ENCODE assay signal across 19 cellular contexts in the genomic region with DNA sequence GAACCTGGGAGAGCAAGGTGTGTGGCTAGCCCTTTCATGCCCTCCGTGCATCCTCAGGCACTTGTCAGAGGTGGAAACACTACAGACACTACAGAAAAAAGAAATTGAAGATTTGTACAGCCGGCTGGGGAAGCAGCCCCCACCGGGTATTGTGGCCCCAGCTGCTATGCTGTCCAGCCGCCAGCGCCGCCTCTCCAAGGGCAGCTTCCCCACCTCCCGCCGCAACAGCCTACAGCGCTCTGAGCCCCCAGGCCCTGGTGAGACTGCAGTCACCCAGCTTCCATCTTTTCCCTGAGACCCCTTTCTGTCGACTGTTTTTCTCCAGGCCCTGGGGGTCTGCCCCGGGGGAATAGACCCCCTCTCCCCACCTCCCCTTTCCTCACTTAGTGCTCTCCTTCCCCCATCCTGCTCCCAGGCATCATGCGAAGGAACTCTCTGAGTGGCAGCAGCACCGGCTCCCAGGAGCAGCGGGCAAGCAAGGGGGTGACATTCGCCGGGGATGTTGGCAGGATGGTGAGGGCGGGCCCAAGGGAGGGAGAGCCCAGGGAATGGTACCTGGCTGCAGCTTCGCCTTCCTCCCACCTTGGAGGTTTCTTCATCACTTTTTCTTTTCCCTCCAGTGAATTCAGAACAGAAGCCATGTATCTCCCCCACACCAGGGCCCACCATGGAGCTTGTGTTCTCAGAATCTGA. TPM values are rescaled to one million over a fixed set of nuclear protein-coding genes. Genes with fewer than 3 reads are reported as not detected.
DNase-seq lines count a peak whose midpoint lies in the region; ATAC-seq and TF ChIP-seq lines count a peak whose summit lies in the region.
"Had no signal": no experiment of that assay in that cellular context is flagged by ENCODE, and none has a peak within 500 bp of the region (broad histone marks: within the 10 kb centered on the region; RNA-seq: fewer than 3 reads in every experiment).

No MANE protein-coding gene starts in this region.

- POLR2A ChIA-PET in CD4-positive, alpha-beta T cell (lab: Charles Lee): interaction anchor here (1.1 kb wide), 1 partner anchor 23 kb away, joined by 4 read pairs; the partner anchor contains the start of gene VPS25

- H3K27me3 Mint-ChIP-seq in CD4-positive, alpha-beta T cell: no peaks in the 10 kb centered on the region
- peaks cover 11% of the 10 kb centered on the region for H3K27me3 Mint-ChIP-seq in endothelial cell (ENCODE audit: unreplicated experiment)
- H3K27me3 Mint-ChIP-seq: activated T-cell treated with anti-CD3 and anti-CD28 coated beads, Interleukin-2, amount 50 U/mL, for 24 hours had no signal

- H3K36me3 Mint-ChIP-seq in CD4-positive, alpha-beta T cell (ENCODE audit: low read depth): peaks cover 11% of the 10 kb centered on the region
- H3K36me3 Mint-ChIP-seq in endothelial cell (ENCODE audit: low read depth, unreplicated experiment): peaks cover 6% of the 10 kb centered on the region
- H3K36me3 Mint-ChIP-seq: natural killer cell had no signal

- intact Hi-C loops in CD4-positive, alpha-beta T cell (cut with DNase I, micrococcal nuclease): loop anchor here in 1 of 2 experiments (5.0 kb wide), 1 partner anchor 36 kb away; the partner anchor contains the start of gene PSME3

- H3K9me3 ChIP-seq in CD4-positive, alpha-beta T cell (ENCODE audit: control insufficient read depth, low read length): no peaks in the 10 kb centered on the region
- H3K9me3 ChIP-seq in Peyer's patch (no peaks in the 10 kb centered on the region), osteoblast (ENCODE audit: low read depth, low read length) (no peaks in the 10 kb centered on the region)
- H3K9me3 ChIP-seq: uterus had no signal

- H3K79me2 ChIP-seq in osteoblast (ENCODE audit: insufficient read depth, low read length): peaks cover 18% of the 10 kb centered on the region

- ATAC-seq in CD4-positive, alpha-beta T cell (ENCODE audit: poor library complexity): no peak
- ATAC-seq in GM19351 (IDR thresholded peaks at IDR 0.05; ENCODE audit: unreplicated experiment): no peak
- ATAC-seq: activated CD4-positive, CD25-positive, alpha-beta regulatory T cell treated with anti-CD3 and anti-CD28 coated beads, Interleukin-2, amount 50 U/mL, for 24 hours; activated naive CD4-positive, alpha-beta T cell treated with anti-CD3 and anti-CD28 coated beads, Interleukin-2, amount 50 U/mL, for 72 hours; left cardiac atrium; natural killer cell; SK-N-SH treated with all-trans-retinoic acid at 6 μM for 48 hours had no signal

- no peak overlapping the region for H3K27ac Mint-ChIP-seq in CD4-positive, alpha-beta T cell
- H3K27ac Mint-ChIP-seq in endothelial cell (ENCODE audit: unreplicated experiment): no peak overlapping the region
- H3K27ac Mint-ChIP-seq: activated naive CD4-positive, alpha-beta T cell treated with anti-CD3 and anti-CD28 coated beads, Interleukin-2, amount 50 U/mL, for 72 hours; natural killer cell had no signal

- peak overlapping the region; percentile 15 for H3K4me3 Mint-ChIP-seq in CD4-positive, alpha-beta T cell
- H3K4me3 Mint-ChIP-seq in endothelial cell (ENCODE audit: unreplicated experiment): peak overlapping the region; percentile 42

- CTCF ChIA-PET in CD4-positive, alpha-beta T cell (lab: Charles Lee): no interaction called here

- H3K4me3 ChIP-seq in Peyer's patch (no peak overlapping the region), osteoblast (ENCODE audit: insufficient read depth, low read length) (no peak overlapping the region)
- H3K4me3 ChIP-seq: uterus had no signal

- H3K36me3 ChIP-seq in Peyer's patch (peaks cover 0 to 5% (median 0%) of the 10 kb centered on the region in 3 donors), osteoblast (ENCODE audit: insufficient read depth, low read length) (peaks cover 5% of the 10 kb centered on the region)
- H3K36me3 ChIP-seq: uterus had no signal

- H3K9me3 Mint-ChIP-seq in CD4-positive, alpha-beta T cell: no peaks in the 10 kb centered on the region
- H3K9me3 Mint-ChIP-seq in endothelial cell (ENCODE audit: unreplicated experiment): no peaks in the 10 kb centered on the region
- H3K9me3 Mint-ChIP-seq: natural killer cell had no signal

- TF ChIP-seq POLR2A in Peyer's patch (IDR thresholded peaks at IDR 0.05): no peak

- H3K27ac ChIP-seq in CD4-positive, alpha-beta T cell (ENCODE audit: low read depth, low read length): no peak overlapping the region
- H3K27ac ChIP-seq in Peyer's patch (peak overlapping the region in 2 of 4 donors; percentile 83 to 93), osteoblast (ENCODE audit: low read depth, low read length) (no peak overlapping the region)
- H3K27ac ChIP-seq: uterus had no signal

- no peak for DNase-seq in CD4-positive, alpha-beta T cell
- DNase-seq in Peyer's patch: peak in 2 of 3 donors; percentile 38 to 40
- DNase-seq in endothelial cell (ENCODE audit: low spot score): no peak
- DNase-seq in osteoblast (ENCODE audit: insufficient read length, low spot score, missing footprints): peak; percentile 25
- DNase-seq in NCI-H2196 (lab: John Stamatoyannopoulos, UW; ENCODE audit: unreplicated experiment): no peak
- no peak for DNase-seq in activated gamma-delta T cell (lab: John Stamatoyannopoulos, UW)
- DNase-seq: activated T-cell treated with anti-CD3 and anti-CD28 coated beads, Interleukin-2, amount 50 U/mL, for 24 hours; DMS79; HCEC 1CT; left cardiac atrium; mesendoderm; natural killer cell; NCI-H146; NCI-H526 treated with DMSO at 0.1 percent for 48 hours; uterus had no signal

- no peak overlapping the region for H2AFZ ChIP-seq in osteoblast (ENCODE audit: low read length)

- H3K4me1 ChIP-seq in Peyer's patch (peaks cover 0 to 29% (median 2%) of the 10 kb centered on the region in 4 donors), osteoblast (ENCODE audit: insufficient read depth, low read length) (peaks cover 16% of the 10 kb centered on the region)

- H3K4me1 Mint-ChIP-seq in CD4-positive, alpha-beta T cell (ENCODE audit: low read depth): peaks cover 19% of the 10 kb centered on the region
- peaks cover 26% of the 10 kb centered on the region for H3K4me1 Mint-ChIP-seq in endothelial cell (ENCODE audit: unreplicated experiment)

- no peak for TF ChIP-seq CTCF in CD4-positive, alpha-beta T cell (IDR thresholded peaks at IDR 0.05)
- no peak for TF ChIP-seq CTCF in Peyer's patch (IDR thresholded peaks at IDR 0.05)
- TF ChIP-seq CTCF in endothelial cell (IDR thresholded peaks at IDR 0.05; ENCODE audit: unreplicated experiment): no peak
- TF ChIP-seq CTCF in osteoblast (IDR thresholded peaks at IDR 0.05; ENCODE audit: extremely low read depth, low read depth, low read length): no peak

- H3K4me2 ChIP-seq in osteoblast (ENCODE audit: insufficient read depth, low read length): no peak overlapping the region

- H4K20me1 ChIP-seq in osteoblast (ENCODE audit: insufficient read depth, low read length): no peaks in the 10 kb centered on the region

- H3K27me3 ChIP-seq in CD4-positive, alpha-beta T cell (ENCODE audit: control insufficient read depth, insufficient read depth, low read length): no peaks in the 10 kb centered on the region
- H3K27me3 ChIP-seq in Peyer's patch (no peaks in the 10 kb centered on the region), osteoblast (ENCODE audit: insufficient read depth, low read length) (no peaks in the 10 kb centered on the region)
- H3K27me3 ChIP-seq: uterus had no signal

RNA-seq across cellular contexts. Expression of gene COA3, which starts 2.3 kb away (rescaled TPM):
- 1 to 10 TPM; 4.0 to 4.5 TPM for total RNA-seq in CD4-positive, alpha-beta T cell
- total RNA-seq in Peyer's patch: 100 to 1,000 TPM in 3 of 4 donors, 10 to 100 TPM in 1; 68.5 to 156 (median 139) TPM
- 60.3 TPM for total RNA-seq in endothelial cell (ENCODE audit: unreplicated experiment)
- 44.2 and 47.4 TPM in 2 replicates for total RNA-seq in osteoblast

RNA-seq across cellular contexts. Expression of gene CNTD1, which starts 2.4 kb away (rescaled TPM):
- not detected for total RNA-seq in CD4-positive, alpha-beta T cell
- total RNA-seq in Peyer's patch (not detected), endothelial cell (ENCODE audit: unreplicated experiment) (0.59 TPM), osteoblast (0.88 TPM in 1 of 2 replicates, not detected in the other)
- total RNA-seq: natural killer cell had no signal

RNA-seq across cellular contexts. Expression of gene WNK4, which starts 15.8 kb away (rescaled TPM):
- total RNA-seq in CD4-positive, alpha-beta T cell: under 1 TPM; 0.42 to 0.74 TPM
- total RNA-seq in Peyer's patch (10 to 100 TPM in 3 of 4 donors, 1 to 10 TPM in 1; 7.2 to 56.0 (median 28.7) TPM), endothelial cell (ENCODE audit: unreplicated experiment) (8.9 TPM), osteoblast (under 0.01 TPM in 1 of 2 replicates, not detected in the other)
- total RNA-seq: left cardiac atrium had no signal

RNA-seq across cellular contexts. Expression of gene VPS25, which starts 23.0 kb away (rescaled TPM):
- 10 to 100 TPM; 40.6 to 45.7 TPM for total RNA-seq in CD4-positive, alpha-beta T cell
- total RNA-seq in Peyer's patch (10 to 100 TPM; 34.7 to 82.1 (median 67.5) TPM), endothelial cell (ENCODE audit: unreplicated experiment) (39.4 TPM), osteoblast (46.7 and 55.7 TPM in 2 replicates)

RNA-seq across cellular contexts. Expression of gene BECN1, which starts 27.9 kb away (rescaled TPM):
- 100 to 1,000 TPM; 130 to 138 TPM for total RNA-seq in CD4-positive, alpha-beta T cell
- total RNA-seq in Peyer's patch: 100 to 1,000 TPM in 3 of 4 donors, 10 to 100 TPM in 1; 81.6 to 171 (median 122) TPM
- total RNA-seq in endothelial cell (ENCODE audit: unreplicated experiment): 66.4 TPM
- 94.8 and 104 TPM in 2 replicates for total RNA-seq in osteoblast

Comparison
In these comparisons a context has a peak if more than half of its experiments do, and no peak if none do; other contexts are left out.
1. DNase-seq: peak in Peyer's patch (2 of 3) and osteoblast (single experiment); none in CD4-positive, alpha-beta T cell (0 of 10), endothelial cell (single experiment), NCI-H2196 (single experiment) and activated gamma-delta T cell (single experiment).